40 cellular contexts compared by ENCODE assay signal in genomic region chr17:14494161-14494560, GRCh38.
"Had no signal": no experiment of that assay in that cellular context is flagged by ENCODE, and none has a peak within 500 bp of the region (broad histone marks: within the 10 kb centered on the region; RNA-seq: fewer than 3 reads in every experiment).

No MANE protein-coding gene starts in this region.

- H3K4me3 ChIP-seq: adrenal gland, ascending aorta, body of pancreas, breast epithelium, cardiac muscle cell had no signal

- H3K27me3 Mint-ChIP-seq: activated naive CD4-positive, alpha-beta T cell treated with anti-CD3 and anti-CD28 coated beads, Interleukin-2, amount 10 ng/mL, durations not matched to agents 7 days and 5 days; activated naive CD4-positive, alpha-beta T cell treated with anti-CD3 and anti-CD28 coated beads, Interleukin-2, amount 50 U/mL, for 24 hours; activated naive CD8-positive, alpha-beta T cell; activated naive CD8-positive, alpha-beta T cell treated with anti-CD3 and anti-CD28 coated beads for 36 hours; activated naive CD8-positive, alpha-beta T cell treated with anti-CD3 and anti-CD28 coated beads, Interleukin-2, amount 10 ng/mL, durations not matched to agents 7 days and 5 days; activated T-cell treated with anti-CD3 and anti-CD28 coated beads, Interleukin-2, amount 50 U/mL, for 24 hours; brain had no signal

- H3K9me3 Mint-ChIP-seq: activated naive CD4-positive, alpha-beta T cell treated with anti-CD3 and anti-CD28 coated beads, Interleukin-2, amount 10 ng/mL, durations not matched to agents 7 days and 5 days; activated naive CD4-positive, alpha-beta T cell treated with anti-CD3 and anti-CD28 coated beads, Interleukin-2, amount 50 U/mL, for 72 hours; activated T-cell treated with anti-CD3 and anti-CD28 coated beads, Interleukin-2, amount 50 U/mL, for 24 hours; activated T-helper 17 cell treated with anti-CD3 and anti-CD28 coated beads, Interleukin-2, amount 50 U/mL, for 72 hours; activated T-helper 2 cell treated with anti-CD3 and anti-CD28 coated beads, Interferon-gamma antibody, Interleukin-2, Interleukin-4, amounts not matched to agents 10 μg/mL and 5 μg/mL and 100 μg/mL, durations not matched to agents 14 hours and 24 hours and 36 hours had no signal

- H3K4me1 ChIP-seq: adrenal gland, ascending aorta, body of pancreas, breast epithelium had no signal

- FAIRE-seq: astrocyte, bronchial epithelial cell had no signal

- H3K27ac ChIP-seq: adrenal gland, ascending aorta, body of pancreas, brain microvascular endothelial cell, breast epithelium, cardiac muscle cell had no signal

- DNase-seq: activated effector memory CD4-positive, alpha-beta T cell treated with anti-CD3 and anti-CD28 coated beads, Interleukin-2, amount 50 U/mL, for 16 hours; activated effector memory CD4-positive, alpha-beta T cell treated with Interleukin-2 at 50 U/mL for 16 hours; activated gamma-delta T cell; activated gamma-delta T cell treated with Interleukin-2 at 50 U/mL for 16 hours; activated naive CD4-positive, alpha-beta T cell; activated naive CD4-positive, alpha-beta T cell treated with anti-CD3 and anti-CD28 coated beads for 36 hours; activated naive CD4-positive, alpha-beta T cell treated with anti-CD3 and anti-CD28 coated beads, Interleukin-2, amount 10 ng/mL, durations not matched to agents 7 days and 5 days; activated naive CD4-positive, alpha-beta T cell treated with anti-CD3 and anti-CD28 coated beads, Interleukin-2, amount 50 U/mL, for 16 hours; activated naive CD4-positive, alpha-beta T cell treated with Interleukin-2 at 50 U/mL for 16 hours; activated naive CD8-positive, alpha-beta T cell treated with anti-CD3 and anti-CD28 coated beads for 36 hours; activated naive CD8-positive, alpha-beta T cell treated with anti-CD3 and anti-CD28 coated beads, Interleukin-2, amount 10 ng/mL, durations not matched to agents 7 days and 5 days; activated naive CD8-positive, alpha-beta T cell treated with anti-CD3 and anti-CD28 coated beads, Interleukin-2, amount 50 U/mL, for 24 hours; activated T-cell treated with anti-CD3 and anti-CD28 coated beads, Interleukin-2, amount 50 U/mL, for 1 hour; activated T-cell treated with anti-CD3 and anti-CD28 coated beads, Interleukin-2, amount 50 U/mL, for 24 hours; activated T-cell treated with anti-CD3 and anti-CD28 coated beads, Interleukin-2, amount 50 U/mL, for 4 hours; activated T-cell treated with anti-CD3 and anti-CD28 coated beads, Interleukin-2, amount 50 U/mL, for 48 hours; activated T-cell treated with anti-CD3 and anti-CD28 coated beads, Interleukin-2, amount 50 U/mL, for 72 hours; adrenal gland; amniotic stem cell; amygdala; anterior cingulate cortex; aorta; body of pancreas; brain microvascular endothelial cell; caudate nucleus; central memory CD4-positive, alpha-beta T cell; cerebellar nuclear complex had no signal

- H3K36me3 Mint-ChIP-seq: activated naive CD4-positive, alpha-beta T cell treated with anti-CD3 and anti-CD28 coated beads, Interleukin-2, amount 10 ng/mL, durations not matched to agents 7 days and 5 days; activated naive CD8-positive, alpha-beta T cell treated with anti-CD3 and anti-CD28 coated beads for 36 hours; activated naive CD8-positive, alpha-beta T cell treated with anti-CD3 and anti-CD28 coated beads, Interleukin-2, amount 10 ng/mL, durations not matched to agents 7 days and 5 days; brain had no signal

- H3K27me3 ChIP-seq: ascending aorta, body of pancreas, brain microvascular endothelial cell, breast epithelium, cardiac muscle cell had no signal

- H3K27ac Mint-ChIP-seq: activated naive CD4-positive, alpha-beta T cell treated with anti-CD3 and anti-CD28 coated beads for 36 hours; activated naive CD4-positive, alpha-beta T cell treated with anti-CD3 and anti-CD28 coated beads, Interleukin-2, amount 10 ng/mL, durations not matched to agents 7 days and 5 days; activated naive CD4-positive, alpha-beta T cell treated with anti-CD3 and anti-CD28 coated beads, Interleukin-2, amount 50 U/mL, for 24 hours; activated naive CD4-positive, alpha-beta T cell treated with anti-CD3 and anti-CD28 coated beads, Interleukin-2, amount 50 U/mL, for 72 hours; activated naive CD8-positive, alpha-beta T cell; activated naive CD8-positive, alpha-beta T cell treated with anti-CD3 and anti-CD28 coated beads for 36 hours; activated naive CD8-positive, alpha-beta T cell treated with anti-CD3 and anti-CD28 coated beads, Interleukin-2, amount 10 ng/mL, durations not matched to agents 7 days and 5 days; activated naive CD8-positive, alpha-beta T cell treated with anti-CD3 and anti-CD28 coated beads, Interleukin-2, amount 50 U/mL, for 24 hours; activated T-cell treated with anti-CD3 and anti-CD28 coated beads, Interleukin-2, amount 50 U/mL, for 24 hours; activated T-cell treated with anti-CD3 and anti-CD28 coated beads, Interleukin-2, amount 50 U/mL, for 72 hours; activated T-helper 1 cell treated with anti-CD3 and anti-CD28 coated beads, Interleukin-12 subunit alpha, Interleukin-12 subunit beta, Interleukin-2, Interleukin-4 antibody, amounts not matched to agents 30 ng/mL and 10 ng/mL and 1 ng/mL, durations not matched to agents 14 hours and 24 hours and 36 hours; activated T-helper 17 cell treated with anti-CD3 and anti-CD28 coated beads, Interleukin-2, amount 50 U/mL, for 72 hours; activated T-helper 2 cell treated with anti-CD3 and anti-CD28 coated beads, Interferon-gamma antibody, Interleukin-2, Interleukin-4, amounts not matched to agents 10 μg/mL and 5 μg/mL and 100 μg/mL, durations not matched to agents 14 hours and 24 hours and 36 hours; brain had no signal

- H3K36me3 ChIP-seq: adrenal gland, ascending aorta, brain microvascular endothelial cell, breast epithelium, cardiac muscle cell had no signal

- ATAC-seq: activated naive CD4-positive, alpha-beta T cell treated with anti-CD3 and anti-CD28 coated beads, Interleukin-2, amount 50 U/mL, for 72 hours; activated naive CD8-positive, alpha-beta T cell treated with anti-CD3 and anti-CD28 coated beads, Interleukin-2, amount 50 U/mL, for 24 hours; activated T-cell treated with anti-CD3 and anti-CD28 coated beads, Interleukin-2, amount 50 U/mL, for 4 hours; activated T-cell treated with anti-CD3 and anti-CD28 coated beads, Interleukin-2, amount 50 U/mL, for 72 hours; activated T-helper 17 cell treated with anti-CD3 and anti-CD28 coated beads, Interleukin-2, amount 50 U/mL, for 72 hours; body of pancreas had no signal

- H3K4me3 Mint-ChIP-seq: activated naive CD4-positive, alpha-beta T cell treated with anti-CD3 and anti-CD28 coated beads for 36 hours; activated naive CD4-positive, alpha-beta T cell treated with anti-CD3 and anti-CD28 coated beads, Interleukin-2, amount 10 ng/mL, durations not matched to agents 7 days and 5 days; activated naive CD4-positive, alpha-beta T cell treated with anti-CD3 and anti-CD28 coated beads, Interleukin-2, amount 50 U/mL, for 24 hours; activated naive CD8-positive, alpha-beta T cell; activated naive CD8-positive, alpha-beta T cell treated with anti-CD3 and anti-CD28 coated beads for 36 hours; activated naive CD8-positive, alpha-beta T cell treated with anti-CD3 and anti-CD28 coated beads, Interleukin-2, amount 10 ng/mL, durations not matched to agents 7 days and 5 days; activated naive CD8-positive, alpha-beta T cell treated with anti-CD3 and anti-CD28 coated beads, Interleukin-2, amount 50 U/mL, for 24 hours; activated T-cell treated with anti-CD3 and anti-CD28 coated beads, Interleukin-2, amount 50 U/mL, for 24 hours; activated T-cell treated with anti-CD3 and anti-CD28 coated beads, Interleukin-2, amount 50 U/mL, for 4 hours; activated T-cell treated with anti-CD3 and anti-CD28 coated beads, Interleukin-2, amount 50 U/mL, for 72 hours; activated T-helper 1 cell treated with anti-CD3 and anti-CD28 coated beads, Interleukin-12 subunit alpha, Interleukin-12 subunit beta, Interleukin-2, Interleukin-4 antibody, amounts not matched to agents 30 ng/mL and 10 ng/mL and 1 ng/mL, durations not matched to agents 14 hours and 24 hours and 36 hours; activated T-helper 17 cell treated with anti-CD3 and anti-CD28 coated beads, Interleukin-2, amount 50 U/mL, for 72 hours; brain; central memory CD8-positive, alpha-beta T cell had no signal

- H3K9me3 ChIP-seq: adrenal gland, ascending aorta, body of pancreas had no signal

- H3K4me1 Mint-ChIP-seq: activated naive CD4-positive, alpha-beta T cell treated with anti-CD3 and anti-CD28 coated beads, Interleukin-2, amount 10 ng/mL, durations not matched to agents 7 days and 5 days; activated naive CD4-positive, alpha-beta T cell treated with anti-CD3 and anti-CD28 coated beads, Interleukin-2, amount 50 U/mL, for 24 hours; activated naive CD8-positive, alpha-beta T cell treated with anti-CD3 and anti-CD28 coated beads for 36 hours; activated naive CD8-positive, alpha-beta T cell treated with anti-CD3 and anti-CD28 coated beads, Interleukin-2, amount 10 ng/mL, durations not matched to agents 7 days and 5 days; activated naive CD8-positive, alpha-beta T cell treated with anti-CD3 and anti-CD28 coated beads, Interleukin-2, amount 50 U/mL, for 24 hours; activated T-helper 17 cell treated with anti-CD3 and anti-CD28 coated beads, Interleukin-2, amount 50 U/mL, for 72 hours; brain; central memory CD8-positive, alpha-beta T cell had no signal
